Comparison of ENCODE assay signal across 24 cellular contexts in genomic region chr18:79411614-79412526, GRCh38. TPM values are rescaled to one million over a fixed set of nuclear protein-coding genes. Genes with fewer than 3 reads are reported as not detected.
A peak's percentile ranks its signal among the peaks of the same experiment; 100 is the strongest.
DNase-seq lines count a peak whose midpoint lies in the region; ATAC-seq, FAIRE-seq and TF ChIP-seq lines count a peak whose summit lies in the region.
"Had no signal": no experiment of that assay in that cellular context is flagged by ENCODE, and none has a peak within 500 bp of the region (broad histone marks: within the 10 kb centered on the region; RNA-seq: fewer than 3 reads in every experiment).

No MANE protein-coding gene starts in this region.

- peaks cover 26% of the 10 kb centered on the region for H3K4me1 Mint-ChIP-seq in activated CD4-positive, alpha-beta T cell treated with anti-CD3 and anti-CD28 coated beads for 36 hours
- no peaks in the 10 kb centered on the region for H3K4me1 Mint-ChIP-seq in chondrocyte (ENCODE audit: low read depth)

- TF ChIP-seq POLR2A in spleen (IDR thresholded peaks at IDR 0.05) (no peak), GM12891 (IDR thresholded peaks at IDR 0.05; ENCODE audit: low read depth, low read length) (no peak)

- no peak overlapping the region for H3K4me3 ChIP-seq in spleen
- no peak overlapping the region for H3K4me3 ChIP-seq in effector memory CD4-positive, alpha-beta T cell (ENCODE audit: insufficient read depth, low read depth, low read length, poor library complexity, severe bottlenecking)
- H3K4me3 ChIP-seq: testis had no signal

- peaks cover 0 to 74% (median 42%) of the 10 kb centered on the region in 6 donors for H3K4me1 ChIP-seq in spleen
- H3K4me1 ChIP-seq in effector memory CD4-positive, alpha-beta T cell (ENCODE audit: control insufficient read depth, insufficient read depth, low read length, poor library complexity, severe bottlenecking), result peaks cover 8% of the 10 kb centered on the region

- 74 to 85% (median 80%) methylated on average over 46 to 47 of the region's 47 CpGs for WGBS in spleen, 5 donors

- TF ChIP-seq CTCF in chondrocyte (IDR thresholded peaks at IDR 0.05) (no peak), spleen (IDR thresholded peaks at IDR 0.05 in 8 of 11, conservative IDR thresholded peaks at IDR 0.05 in 3 of 11) (no peak)

- intact Hi-C loops in activated CD4-positive, alpha-beta T cell treated with anti-CD3 and anti-CD28 coated beads for 36 hours (cut with DNase I, micrococcal nuclease), result no loop called here
- intact Hi-C loops in spleen (cut with DNase I; ENCODE audit: low total_unique reads), result no loop called here

- no peak for FAIRE-seq in GM12891 (lab: Jason Lieb, UNC)
- FAIRE-seq: A204.1, colon had no signal

- H3K27me3 ChIP-seq in spleen (replicated peaks in 1 of 7), result no peaks in the 10 kb centered on the region
- H3K27me3 ChIP-seq in effector memory CD4-positive, alpha-beta T cell (replicated peaks; ENCODE audit: control insufficient read depth, insufficient read depth, low read length, poor library complexity, severe bottlenecking), result no peaks in the 10 kb centered on the region
- H3K27me3 ChIP-seq: testis had no signal

- peak overlapping the region in 6 of 8 donors; percentile 69 to 82 (median 78) for H3K27ac ChIP-seq in spleen
- no peak overlapping the region for H3K27ac ChIP-seq in effector memory CD4-positive, alpha-beta T cell (ENCODE audit: insufficient read depth, low read length, poor library complexity, severe bottlenecking)
- H3K27ac ChIP-seq: C4-2B, KMS-11, testis had no signal

- no peaks in the 10 kb centered on the region for H3K27me3 Mint-ChIP-seq in activated CD4-positive, alpha-beta T cell treated with anti-CD3 and anti-CD28 coated beads for 36 hours
- H3K27me3 Mint-ChIP-seq in chondrocyte (ENCODE audit: low read depth), result no peaks in the 10 kb centered on the region
- H3K27me3 Mint-ChIP-seq: activated CD4-positive, alpha-beta T cell treated with anti-CD3 and anti-CD28 coated beads, Interleukin-2, amount 10 ng/mL, durations not matched to agents 7 days and 5 days; naive thymus-derived CD4-positive, alpha-beta T cell had no signal

- ATAC-seq in activated CD4-positive, alpha-beta T cell treated with anti-CD3 and anti-CD28 coated beads for 36 hours, result no peak
- ATAC-seq in left lobe of liver, result peak; percentile 38
- ATAC-seq: left colon; naive thymus-derived CD4-positive, alpha-beta T cell had no signal

- H3K9me3 ChIP-seq in spleen, result no peaks in the 10 kb centered on the region
- H3K9me3 ChIP-seq in effector memory CD4-positive, alpha-beta T cell (ENCODE audit: control insufficient read depth, low read length), result no peaks in the 10 kb centered on the region
- H3K9me3 ChIP-seq: testis had no signal

- CTCF ChIA-PET in activated CD4-positive, alpha-beta T cell treated with anti-CD3 and anti-CD28 coated beads for 36 hours (lab: Charles Lee), result interaction anchor here (0.6 kb wide), 2 partner anchors 32 to 33 kb away, joined by 3 read pairs; no protein-coding TSS in a partner anchor

- POLR2A ChIA-PET in activated CD4-positive, alpha-beta T cell treated with anti-CD3 and anti-CD28 coated beads for 36 hours (lab: Charles Lee), result no interaction called here

- H3K36me3 ChIP-seq in spleen, result peaks cover 3 to 81% (median 43%) of the 10 kb centered on the region in 6 donors
- H3K36me3 ChIP-seq in effector memory CD4-positive, alpha-beta T cell (ENCODE audit: control insufficient read depth, insufficient read depth, low read length), result peaks cover 44% of the 10 kb centered on the region

- DNase-seq in activated CD4-positive, alpha-beta T cell treated with anti-CD3 and anti-CD28 coated beads for 36 hours, result peak; percentile 2
- no peak for DNase-seq in activated CD4-positive, alpha-beta T cell treated with anti-CD3 and anti-CD28 coated beads for 1 hour
- DNase-seq in chondrocyte (ENCODE audit: low spot score), result peak; percentile 83
- no peak for DNase-seq in left lobe of liver (ENCODE audit: low spot score)
- peak; percentile 86 for DNase-seq in spleen
- DNase-seq in NCI-H1105 treated with DMSO at 0.1 percent for 48 hours (lab: John Stamatoyannopoulos, UW), result no peak
- no peak for DNase-seq in GM12891 (ENCODE audit: insufficient read length, low spot score)
- no peak for DNase-seq in effector memory CD4-positive, alpha-beta T cell
- DNase-seq: activated CD4-positive, alpha-beta T cell treated with anti-CD3 and anti-CD28 coated beads, Interleukin-2, amount 10 ng/mL, durations not matched to agents 7 days and 5 days; activated CD8-positive, alpha-beta memory T cell treated with anti-CD3 and anti-CD28 coated beads, Interleukin-2, amount 50 U/mL, for 48 hours; activated naive CD4-positive, alpha-beta T cell; anterior cingulate cortex; DMS153; foreskin melanocyte; left colon; naive thymus-derived CD4-positive, alpha-beta T cell; NCI-H1048; NK-92 treated with Interleukin-12 subunit alpha and Interleukin-12 subunit beta, amount 100 ng/mL, for 24 hours; testis had no signal

- H3K27ac Mint-ChIP-seq in activated CD4-positive, alpha-beta T cell treated with anti-CD3 and anti-CD28 coated beads for 36 hours, result no peak overlapping the region
- no peak overlapping the region for H3K27ac Mint-ChIP-seq in chondrocyte (ENCODE audit: unreplicated experiment)
- H3K27ac Mint-ChIP-seq: activated CD4-positive, alpha-beta T cell treated with anti-CD3 and anti-CD28 coated beads, Interleukin-2, amount 10 ng/mL, durations not matched to agents 7 days and 5 days; progenitor cell of endocrine pancreas had no signal

- peaks cover 56% of the 10 kb centered on the region for H3K36me3 Mint-ChIP-seq in activated CD4-positive, alpha-beta T cell treated with anti-CD3 and anti-CD28 coated beads for 36 hours (ENCODE audit: low read depth)
- peaks cover 14% of the 10 kb centered on the region for H3K36me3 Mint-ChIP-seq in chondrocyte (ENCODE audit: low read depth)

- no peak overlapping the region for H3K4me3 Mint-ChIP-seq in activated CD4-positive, alpha-beta T cell treated with anti-CD3 and anti-CD28 coated beads for 36 hours
- H3K4me3 Mint-ChIP-seq in chondrocyte (ENCODE audit: unreplicated experiment), result no peak overlapping the region
- H3K4me3 Mint-ChIP-seq: activated CD4-positive, alpha-beta T cell treated with anti-CD3 and anti-CD28 coated beads, Interleukin-2, amount 10 ng/mL, durations not matched to agents 7 days and 5 days; naive thymus-derived CD4-positive, alpha-beta T cell had no signal

- H3K9me3 Mint-ChIP-seq in activated CD4-positive, alpha-beta T cell treated with anti-CD3 and anti-CD28 coated beads for 36 hours (ENCODE audit: low read depth), result no peaks in the 10 kb centered on the region
- no peaks in the 10 kb centered on the region for H3K9me3 Mint-ChIP-seq in chondrocyte (ENCODE audit: low read depth)
- H3K9me3 Mint-ChIP-seq: activated CD4-positive, alpha-beta T cell treated with anti-CD3 and anti-CD28 coated beads, Interleukin-2, amount 10 ng/mL, durations not matched to agents 7 days and 5 days; naive thymus-derived CD4-positive, alpha-beta T cell had no signal

TF ChIP-seq in GM12891, 5 proteins besides CTCF, POLR2A, EP300 and RAD21:
- TF ChIP-seq SPI1 (IDR thresholded peaks at IDR 0.05; ENCODE audit: low read depth, low read length) (no peak), POU2F2 (IDR thresholded peaks at IDR 0.05; ENCODE audit: low read depth, low read length) (no peak), POLR2AphosphoS5 (IDR thresholded peaks at IDR 0.05; ENCODE audit: low read depth, low read length) (no peak), PAX5 (IDR thresholded peaks at IDR 0.05; ENCODE audit: insufficient read depth, low read length, severe bottlenecking) (no peak), TAF1 (IDR thresholded peaks at IDR 0.05; ENCODE audit: low read depth, low read length) (no peak)

RNA-seq across cellular contexts. Expression of gene NFATC1, which starts 16.1 kb away (rescaled TPM):
- total RNA-seq in activated CD4-positive, alpha-beta T cell treated with anti-CD3 and anti-CD28 coated beads for 36 hours, result 100 to 1,000 TPM in 1 of 2 experiments, 10 to 100 TPM in 1; 96.0 to 104 TPM
- 7.1 to 12.5 TPM (median 7.3 TPM) in 3 replicates for total RNA-seq in chondrocyte
- total RNA-seq in left lobe of liver, result 4.5 TPM
- 10 to 100 TPM; 38.6 to 64.9 (median 56.1) TPM for total RNA-seq in spleen
- polyA plus RNA-seq in spleen, result 10 to 100 TPM; 20.7 to 36.4 (median 30.0) TPM
- polyA plus RNA-seq in GM12891 (2012; ENCODE audit: low read depth, missing spikeins), result 34.8 TPM

Comparison
In these comparisons a context has a peak if more than half of its experiments do, and no peak if none do; other contexts are left out.
1. DNase-seq: peak in activated CD4-positive, alpha-beta T cell treated with anti-CD3 and anti-CD28 coated beads for 36 hours (single experiment), chondrocyte (single experiment) and spleen (single experiment); none in activated CD4-positive, alpha-beta T cell treated with anti-CD3 and anti-CD28 coated beads for 1 hour (single experiment), left lobe of liver (single experiment), NCI-H1105 treated with DMSO at 0.1 percent for 48 hours (single experiment), GM12891 (single experiment) and effector memory CD4-positive, alpha-beta T cell (0 of 3).